9 cellular contexts compared by ENCODE assay signal in the genomic region with DNA sequence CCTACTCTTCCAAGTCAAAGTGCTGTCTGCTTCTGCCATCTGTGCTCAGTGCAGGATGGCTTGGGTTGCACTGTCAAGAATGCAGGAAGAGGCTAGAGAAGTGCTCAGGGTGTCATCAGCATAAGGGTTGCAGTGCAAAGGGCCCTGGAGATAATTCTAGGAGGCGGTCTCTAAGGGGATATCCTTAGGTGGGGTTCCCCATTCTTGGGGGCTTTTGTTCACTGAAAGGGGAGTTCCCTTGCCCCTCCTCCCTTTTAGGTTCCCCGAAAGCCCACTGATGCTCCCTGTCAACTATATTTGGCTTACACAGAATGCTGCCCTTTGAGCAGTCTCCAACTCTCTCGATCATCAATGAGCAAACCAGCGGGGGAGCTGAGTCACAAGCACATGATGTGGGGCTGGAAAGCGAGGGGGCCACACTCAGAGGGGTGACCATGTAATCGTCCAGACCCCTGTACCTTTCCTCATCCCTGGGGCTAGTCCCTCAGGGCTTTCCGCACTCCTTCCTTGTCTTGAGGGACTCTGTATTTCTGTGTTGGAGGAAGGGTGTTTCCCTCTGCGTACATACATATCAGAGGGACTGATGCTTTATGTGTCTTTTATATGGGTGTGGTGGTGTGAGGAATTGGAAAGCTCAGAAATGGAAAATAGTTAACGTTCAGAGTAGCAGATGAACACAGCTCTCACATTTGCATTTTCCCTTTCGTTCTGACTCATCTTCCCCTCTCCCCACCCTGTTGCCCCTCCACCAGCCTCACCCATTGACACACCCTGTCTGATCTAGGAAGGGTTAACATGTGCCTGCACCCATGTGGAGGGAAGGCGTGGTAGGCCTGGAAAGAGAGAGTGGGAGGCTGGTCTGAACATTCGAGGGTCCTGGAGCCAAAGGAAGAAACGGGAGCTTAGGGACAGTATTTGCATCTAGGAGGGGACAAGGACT. TPM values are rescaled to one million over a fixed set of nuclear protein-coding genes. Genes with fewer than 3 reads are reported as not detected.
DNase-seq lines count a peak whose midpoint lies in the region; ATAC-seq and FAIRE-seq lines count a peak whose summit lies in the region.
"Had no signal": no experiment of that assay in that cellular context is flagged by ENCODE, and none has a peak within 500 bp of the region (broad histone marks: within the 10 kb centered on the region; RNA-seq: fewer than 3 reads in every experiment).

No MANE protein-coding gene starts in this region.

- H3K4me3 Mint-ChIP-seq in activated CD8-positive, alpha-beta T cell treated with anti-CD3 and anti-CD28 coated beads, Interleukin-2, amount 10 ng/mL, durations not matched to agents 7 days and 5 days = peak overlapping the region; percentile 34

- no peaks in the 10 kb centered on the region for H3K27me3 ChIP-seq in aorta (ENCODE audit: control insufficient read depth in 1 of 2, insufficient read depth in 2 of 2, low read length in 1 of 2)

- CTCF ChIA-PET in activated CD8-positive, alpha-beta T cell treated with anti-CD3 and anti-CD28 coated beads, Interleukin-2, amount 10 ng/mL, durations not matched to agents 7 days and 5 days (lab: Charles Lee) = interaction anchor here (0.8 to 6.7 kb wide), 6 partner anchors 12 to 220 kb away, joined by 3 to 266 read pairs (median 6); a partner anchor contains a TSS

- peak; percentile 75 for DNase-seq in activated CD8-positive, alpha-beta T cell treated with anti-CD3 and anti-CD28 coated beads, Interleukin-2, amount 10 ng/mL, durations not matched to agents 7 days and 5 days
- DNase-seq in stimulated activated CD4-positive, alpha-beta T cell treated with anti-CD3 and anti-CD28 coated beads, Interleukin-1b, Interleukin-23, amount 100 ng/mL, for 48 hours = peak; percentile 84
- DNase-seq in aorta (no peak), kidney tubule cell (ENCODE audit: low spot score) (no peak), RCC 7860 (ENCODE audit: low spot score) (no peak), SKM-1 (lab: John Stamatoyannopoulos, UW; ENCODE audit: unreplicated experiment) (no peak)
- DNase-seq: occipital lobe had no signal

- no peaks in the 10 kb centered on the region for H3K4me1 ChIP-seq in aorta (ENCODE audit: control insufficient read depth in 1 of 2, insufficient read depth in 2 of 2, low read length in 2 of 2)

- intact Hi-C loops in aorta (cut with DNase I) = no loop called here

- H3K36me3 ChIP-seq in aorta (ENCODE audit: control insufficient read depth in 1 of 2, insufficient read depth in 2 of 2, low read length in 1 of 2) = no peaks in the 10 kb centered on the region

- H3K27ac Mint-ChIP-seq in activated CD8-positive, alpha-beta T cell treated with anti-CD3 and anti-CD28 coated beads, Interleukin-2, amount 10 ng/mL, durations not matched to agents 7 days and 5 days = peak overlapping the region; percentile 95

- POLR2A ChIA-PET in activated CD8-positive, alpha-beta T cell treated with anti-CD3 and anti-CD28 coated beads, Interleukin-2, amount 10 ng/mL, durations not matched to agents 7 days and 5 days (lab: Charles Lee) = interaction anchor here (0.9 to 7.6 kb wide), 7 partner anchors 8 to 221 kb away, joined by 3 to 113 read pairs (median 8); a partner anchor contains a TSS

- peak; percentile 31 for ATAC-seq in GM18508 (IDR thresholded peaks at IDR 0.05; ENCODE audit: insufficient read depth, unreplicated experiment)
- peak; percentile 27 for ATAC-seq in HG02610 (IDR thresholded peaks at IDR 0.05; ENCODE audit: unreplicated experiment)
- ATAC-seq in activated CD8-positive, alpha-beta T cell treated with anti-CD3 and anti-CD28 coated beads, Interleukin-2, amount 10 ng/mL, durations not matched to agents 7 days and 5 days = peak; percentile 29
- no peak for ATAC-seq in aorta (ENCODE audit: low FRiP score)

- FAIRE-seq in RCC 7860 (lab: Jason Lieb, UNC) = no peak

- H3K27ac ChIP-seq in aorta (ENCODE audit: low read depth in 1 of 2, low read length in 2 of 2) = no peak overlapping the region

- no peaks in the 10 kb centered on the region for H3K27me3 Mint-ChIP-seq in activated CD8-positive, alpha-beta T cell treated with anti-CD3 and anti-CD28 coated beads, Interleukin-2, amount 10 ng/mL, durations not matched to agents 7 days and 5 days (ENCODE audit: low read depth)

- WGBS in aorta, 2 donors = 61 to 66% methylated on average over 13 of the region's 13 CpGs

- H3K4me3 ChIP-seq in aorta (ENCODE audit: low read length in 2 of 2) = no peak overlapping the region

- H3K4me1 Mint-ChIP-seq in activated CD8-positive, alpha-beta T cell treated with anti-CD3 and anti-CD28 coated beads, Interleukin-2, amount 10 ng/mL, durations not matched to agents 7 days and 5 days (ENCODE audit: low read depth) = peaks cover 67% of the 10 kb centered on the region

- peaks cover 16% of the 10 kb centered on the region for H3K36me3 Mint-ChIP-seq in activated CD8-positive, alpha-beta T cell treated with anti-CD3 and anti-CD28 coated beads, Interleukin-2, amount 10 ng/mL, durations not matched to agents 7 days and 5 days (ENCODE audit: low read depth)

- H3K9me3 ChIP-seq in aorta (ENCODE audit: control insufficient read depth, low read length) = no peaks in the 10 kb centered on the region

- H3K9me3 Mint-ChIP-seq in activated CD8-positive, alpha-beta T cell treated with anti-CD3 and anti-CD28 coated beads, Interleukin-2, amount 10 ng/mL, durations not matched to agents 7 days and 5 days (ENCODE audit: insufficient read depth) = no peaks in the 10 kb centered on the region

RNA-seq across cellular contexts. Expression of a gene that starts 6.7 kb away (rescaled TPM):
- 10 to 100 TPM; 37.4 to 41.4 TPM for total RNA-seq in activated CD8-positive, alpha-beta T cell treated with anti-CD3 and anti-CD28 coated beads, Interleukin-2, amount 10 ng/mL, durations not matched to agents 7 days and 5 days
- under 1 TPM in 1 of 2 donors, not detected in 1; 0.19 TPM for total RNA-seq in aorta
- polyA plus RNA-seq in aorta = not detected
- total RNA-seq: occipital lobe had no signal

RNA-seq across cellular contexts. Expression of a gene that starts 6.7 kb away (rescaled TPM):
- total RNA-seq in activated CD8-positive, alpha-beta T cell treated with anti-CD3 and anti-CD28 coated beads, Interleukin-2, amount 10 ng/mL, durations not matched to agents 7 days and 5 days = 10 to 100 TPM; 58.0 to 64.3 TPM
- total RNA-seq in aorta = 10 to 100 TPM; 33.6 to 37.9 TPM
- polyA plus RNA-seq in aorta = 10 to 100 TPM in 1 of 2 donors, 1 to 10 TPM in 1; 6.4 to 43.3 TPM

RNA-seq across cellular contexts. Expression of a gene that starts 31.2 kb away (rescaled TPM):
- 10 to 100 TPM; 29.9 to 37.1 TPM for total RNA-seq in activated CD8-positive, alpha-beta T cell treated with anti-CD3 and anti-CD28 coated beads, Interleukin-2, amount 10 ng/mL, durations not matched to agents 7 days and 5 days
- 10 to 100 TPM in 1 of 2 donors, 1 to 10 TPM in 1; 8.1 to 14.9 TPM for total RNA-seq in aorta
- polyA plus RNA-seq in aorta = 10 to 100 TPM in 1 of 2 donors, 1 to 10 TPM in 1; 5.1 to 10.9 TPM

RNA-seq across cellular contexts. Expression of a gene that starts 34.2 kb away (rescaled TPM):
- total RNA-seq in activated CD8-positive, alpha-beta T cell treated with anti-CD3 and anti-CD28 coated beads, Interleukin-2, amount 10 ng/mL, durations not matched to agents 7 days and 5 days = 10 to 100 TPM; 23.3 to 24.0 TPM
- total RNA-seq in aorta = 10 to 100 TPM; 14.8 to 22.0 TPM
- 10 to 100 TPM; 24.7 to 70.4 TPM for polyA plus RNA-seq in aorta

RNA-seq across cellular contexts. Expression of a gene that starts 34.4 kb away (rescaled TPM):
- total RNA-seq in activated CD8-positive, alpha-beta T cell treated with anti-CD3 and anti-CD28 coated beads, Interleukin-2, amount 10 ng/mL, durations not matched to agents 7 days and 5 days = 10 to 100 TPM; 44.1 to 48.2 TPM
- total RNA-seq in aorta = 10 to 100 TPM; 32.9 to 37.0 TPM
- polyA plus RNA-seq in aorta = 10 to 100 TPM; 32.4 to 59.2 TPM

Comparison
In these comparisons a context has a peak if more than half of its experiments do, and no peak if none do; other contexts are left out.
1. DNase-seq: peak in activated CD8-positive, alpha-beta T cell treated with anti-CD3 and anti-CD28 coated beads, Interleukin-2, amount 10 ng/mL, durations not matched to agents 7 days and 5 days (single experiment) and stimulated activated CD4-positive, alpha-beta T cell treated with anti-CD3 and anti-CD28 coated beads, Interleukin-1b, Interleukin-23, amount 100 ng/mL, for 48 hours (single experiment); none in aorta (0 of 2), kidney tubule cell (single experiment), RCC 7860 (single experiment) and SKM-1 (single experiment).
2. RNA of a gene that starts 6.7 kb away (total RNA-seq): 37.4 to 41.4 TPM in activated CD8-positive, alpha-beta T cell treated with anti-CD3 and anti-CD28 coated beads, Interleukin-2, amount 10 ng/mL, durations not matched to agents 7 days and 5 days; 0.19 TPM in aorta; every median in the first group is over 10 times any median in the second.